10 cellular contexts compared by ENCODE assay signal in genomic region chr2:161088658-161089350, GRCh38.
A peak's percentile ranks its signal among the peaks of the same experiment; 100 is the strongest.
DNase-seq lines count a peak whose midpoint lies in the region; ATAC-seq and TF ChIP-seq lines count a peak whose summit lies in the region.
"Had no signal": no experiment of that assay in that cellular context is flagged by ENCODE, and none has a peak within 500 bp of the region (broad histone marks: within the 10 kb centered on the region; RNA-seq: fewer than 3 reads in every experiment).

No MANE protein-coding gene starts in this region.

- CTCF ChIA-PET in CD8-positive, alpha-beta T cell (lab: Charles Lee) = interaction anchor here (0.7 kb wide), 1 partner anchor 84 kb away, joined by 3 read pairs; no protein-coding TSS in a partner anchor

- no peaks in the 10 kb centered on the region for H3K27me3 ChIP-seq in testis
- no peaks in the 10 kb centered on the region for H3K27me3 ChIP-seq in CD8-positive, alpha-beta T cell (ENCODE audit: insufficient read depth, low read length)

- DNase-seq in GM12864 (ENCODE audit: low read depth) = peak; percentile 77
- DNase-seq in DMS79 treated with DMSO at 0.1 percent for 48 hours (lab: John Stamatoyannopoulos, UW) = no peak
- DNase-seq in testis = no peak
- no peak for DNase-seq in CD8-positive, alpha-beta T cell
- no peak for DNase-seq in NCI-H2171 (lab: John Stamatoyannopoulos, UW)
- DNase-seq: naive thymus-derived CD4-positive, alpha-beta T cell had no signal

- TF ChIP-seq POLR2A in testis (IDR thresholded peaks at IDR 0.05) = no peak

- H3K27ac Mint-ChIP-seq in IgD-negative memory B cell = peak overlapping the region; percentile 0 to 25 (median 5)
- no peak overlapping the region for H3K27ac Mint-ChIP-seq in CD8-positive, alpha-beta T cell

- no peaks in the 10 kb centered on the region for H3K9me3 ChIP-seq in testis
- no peaks in the 10 kb centered on the region for H3K9me3 ChIP-seq in CD8-positive, alpha-beta T cell (ENCODE audit: low read length)

- POLR2A ChIA-PET in CD8-positive, alpha-beta T cell (lab: Charles Lee) = no interaction called here

- H3K36me3 ChIP-seq in testis (ENCODE audit: low read depth, missing control alignments) = no peaks in the 10 kb centered on the region
- no peaks in the 10 kb centered on the region for H3K36me3 ChIP-seq in CD8-positive, alpha-beta T cell (ENCODE audit: insufficient read depth, low read length)

- H3K4me3 ChIP-seq in GM12864 (ENCODE audit: low read depth, low read length) (peak overlapping the region; percentile 3; the same call in 1 of the 2 replicates), testis (no peak overlapping the region)
- no peak overlapping the region for H3K4me3 ChIP-seq in CD8-positive, alpha-beta T cell (ENCODE audit: low read depth, low read length)

- H3K4me1 Mint-ChIP-seq in IgD-negative memory B cell = peaks cover 9 to 34% (median 27%) of the 10 kb centered on the region in 3 donors
- H3K4me1 Mint-ChIP-seq in CD8-positive, alpha-beta T cell (ENCODE audit: low read depth) = peaks cover 18% of the 10 kb centered on the region

- no peaks in the 10 kb centered on the region for H3K27me3 Mint-ChIP-seq in IgD-negative memory B cell
- H3K27me3 Mint-ChIP-seq in CD8-positive, alpha-beta T cell (ENCODE audit: low read depth) = no peaks in the 10 kb centered on the region
- H3K27me3 Mint-ChIP-seq: naive thymus-derived CD4-positive, alpha-beta T cell had no signal

- TF ChIP-seq CTCF in GM12864 (IDR thresholded peaks at IDR 0.05; ENCODE audit: low read depth, low read length, missing control alignments) (no peak), testis (IDR thresholded peaks at IDR 0.05) (no peak)
- TF ChIP-seq CTCF in CD8-positive, alpha-beta T cell (IDR thresholded peaks at IDR 0.05) = no peak

- intact Hi-C loops in testis (cut with DNase I; ENCODE audit: low total_unique reads) = no loop called here
- intact Hi-C loops in CD8-positive, alpha-beta T cell (cut with DNase I, micrococcal nuclease) = no loop called here

- peak overlapping the region in 2 of 4 donors; percentile 2 to 49 for H3K4me3 Mint-ChIP-seq in IgD-negative memory B cell
- H3K4me3 Mint-ChIP-seq in CD8-positive, alpha-beta T cell = no peak overlapping the region

- H3K9me3 Mint-ChIP-seq in IgD-negative memory B cell = no peaks in the 10 kb centered on the region
- no peaks in the 10 kb centered on the region for H3K9me3 Mint-ChIP-seq in CD8-positive, alpha-beta T cell

- WGBS in testis, 2 donors = 88 to 94% methylated on average over 4 of the region's 4 CpGs

- H3K4me1 ChIP-seq in testis = no peaks in the 10 kb centered on the region
- no peaks in the 10 kb centered on the region for H3K4me1 ChIP-seq in CD8-positive, alpha-beta T cell (ENCODE audit: insufficient read depth, low read length)

- no peak overlapping the region for H3K27ac ChIP-seq in testis
- H3K27ac ChIP-seq in CD8-positive, alpha-beta T cell (ENCODE audit: low read depth, low read length) = no peak overlapping the region
- H3K27ac ChIP-seq: VCaP had no signal

- no peaks in the 10 kb centered on the region for H3K36me3 Mint-ChIP-seq in IgD-negative memory B cell
- H3K36me3 Mint-ChIP-seq in CD8-positive, alpha-beta T cell = no peaks in the 10 kb centered on the region

- ATAC-seq in GM19395 (IDR thresholded peaks at IDR 0.05; ENCODE audit: unreplicated experiment) (peak; percentile 90), HG02884 (IDR thresholded peaks at IDR 0.05; ENCODE audit: unreplicated experiment) (peak; percentile 87)
- ATAC-seq in CD8-positive, alpha-beta T cell = no peak
- ATAC-seq: naive thymus-derived CD4-positive, alpha-beta T cell had no signal
